ENCODE assay signal across 8 cellular contexts in genomic region chr18:2961828-2962227, GRCh38. TPM values are rescaled to one million over a fixed set of nuclear protein-coding genes. Genes with fewer than 3 reads are reported as not detected.
DNase-seq lines count a peak whose midpoint lies in the region; ATAC-seq and TF ChIP-seq lines count a peak whose summit lies in the region.

No MANE protein-coding gene starts in this region.

- peak overlapping the region; percentile 17 for H3K4me3 ChIP-seq in thoracic aorta

- WGBS in H9 (ENCODE audit: extremely low coverage, insufficient read length, low lambda C conversion rate), result no CpG with 5 or more reads among the region's 5 CpGs

- ATAC-seq in thoracic aorta (ENCODE audit: insufficient number of reproducible peaks, low FRiP score, low read depth), result no peak

- TF ChIP-seq CTCF in thoracic aorta (IDR thresholded peaks at IDR 0.05) (no peak), H9 (conservative IDR thresholded peaks at IDR 0.05) (no peak)

- H3K14ac ChIP-seq in H9 (ENCODE audit: insufficient read depth, low read length), result no peak overlapping the region

- no peak overlapping the region for H4K91ac ChIP-seq in H9 (ENCODE audit: insufficient read length, low read depth, low read length)

- no peak overlapping the region for H3K9ac ChIP-seq in H9 (ENCODE audit: extremely low read depth, insufficient read length, low read length)

- H3K23ac ChIP-seq in H9 (ENCODE audit: insufficient read length, low read depth, low read length), result no peak overlapping the region

- no peak overlapping the region for H2BK120ac ChIP-seq in H9 (ENCODE audit: low read depth, low read length, poor library complexity, severe bottlenecking)

- H2AK5ac ChIP-seq in H9 (ENCODE audit: insufficient read length, low read length), result no peak overlapping the region

- H3K4me3 Mint-ChIP-seq in activated CD4-positive, alpha-beta T cell treated with anti-CD3 and anti-CD28 coated beads, Interleukin-2, amount 10 ng/mL, durations not matched to agents 24 days and 14 days, result peak overlapping the region; percentile 82
- peak overlapping the region; percentile 81 for H3K4me3 Mint-ChIP-seq in activated T-helper 1 cell treated with anti-CD3 and anti-CD28 coated beads, Interleukin-12 subunit alpha, Interleukin-12 subunit beta, Interleukin-2, Interleukin-4 antibody, amounts not matched to agents 30 ng/mL and 10 ng/mL and 1 ng/mL, durations not matched to agents 14 hours and 24 hours and 36 hours
- H3K4me3 Mint-ChIP-seq in H9, result no peak overlapping the region

- peaks cover 43% of the 10 kb centered on the region for H3K36me3 Mint-ChIP-seq in activated CD4-positive, alpha-beta T cell treated with anti-CD3 and anti-CD28 coated beads, Interleukin-2, amount 10 ng/mL, durations not matched to agents 24 days and 14 days (ENCODE audit: low read depth)
- H3K36me3 Mint-ChIP-seq in activated T-helper 1 cell treated with anti-CD3 and anti-CD28 coated beads, Interleukin-12 subunit alpha, Interleukin-12 subunit beta, Interleukin-2, Interleukin-4 antibody, amounts not matched to agents 30 ng/mL and 10 ng/mL and 1 ng/mL, durations not matched to agents 14 hours and 24 hours and 36 hours (ENCODE audit: low read depth), result peaks cover 28% of the 10 kb centered on the region
- H3K36me3 Mint-ChIP-seq in H9 (ENCODE audit: insufficient read depth in 1 of 3, low read depth in 3 of 3), result peaks cover 0 to 9% (median 3%) of the 10 kb centered on the region in 3 experiments; a peak in 2 of 7 replicates

- no peak overlapping the region for H4K8ac ChIP-seq in H9 (replicated peaks; ENCODE audit: insufficient read length, low read depth, low read length)

- H3K4me1 ChIP-seq in thoracic aorta (ENCODE audit: control insufficient read depth in 1 of 2, low read depth in 2 of 2) (peaks cover 36 to 65% of the 10 kb centered on the region in 2 donors), H9 (ENCODE audit: insufficient read depth, low read length) (no peaks in the 10 kb centered on the region)

- H3K18ac ChIP-seq in H9 (ENCODE audit: insufficient read length, low read depth, low read length), result no peak overlapping the region

- no peak overlapping the region for H3K56ac ChIP-seq in H9 (ENCODE audit: insufficient read length, low read depth, low read length)

- intact Hi-C loops in activated CD4-positive, alpha-beta T cell treated with anti-CD3 and anti-CD28 coated beads, Interleukin-2, amount 10 ng/mL, durations not matched to agents 24 days and 14 days (cut with micrococcal nuclease), result loop anchor here (1.0 to 5.0 kb wide), 4 partner anchors 36 to 487 kb away; partner anchors contain the start of gene SMCHD1
- intact Hi-C loops in activated T-helper 1 cell treated with anti-CD3 and anti-CD28 coated beads, Interleukin-12 subunit alpha, Interleukin-12 subunit beta, Interleukin-2, Interleukin-4 antibody, amounts not matched to agents 30 ng/mL and 10 ng/mL and 1 ng/mL, durations not matched to agents 14 hours and 24 hours and 36 hours (cut with micrococcal nuclease), result loop anchor here (1.0 to 2.0 kb wide), 4 partner anchors 10 to 487 kb away; partner anchors contain the start of gene SMCHD1

- H3K79me1 ChIP-seq in H9 (ENCODE audit: insufficient read depth, low read depth, low read length, poor library complexity, severe bottlenecking), result no peaks in the 10 kb centered on the region

- peak overlapping the region; percentile 99 for H3K27ac Mint-ChIP-seq in activated CD4-positive, alpha-beta T cell treated with anti-CD3 and anti-CD28 coated beads, Interleukin-2, amount 10 ng/mL, durations not matched to agents 24 days and 14 days
- H3K27ac Mint-ChIP-seq in activated T-helper 1 cell treated with anti-CD3 and anti-CD28 coated beads, Interleukin-12 subunit alpha, Interleukin-12 subunit beta, Interleukin-2, Interleukin-4 antibody, amounts not matched to agents 30 ng/mL and 10 ng/mL and 1 ng/mL, durations not matched to agents 14 hours and 24 hours and 36 hours, result peak overlapping the region; percentile 99
- peak overlapping the region in 1 of 3 experiments; percentile 67; a peak in 2 of 7 replicates for H3K27ac Mint-ChIP-seq in H9

- no peak overlapping the region for H2BK12ac ChIP-seq in H9 (ENCODE audit: insufficient read length, low read depth, low read length)

- H2BK15ac ChIP-seq in H9 (ENCODE audit: low read depth, low read length), result no peak overlapping the region

- H2AFZ ChIP-seq in H9 (ENCODE audit: low read length), result no peak overlapping the region

- H3K27me3 ChIP-seq in layer of hippocampus (ENCODE audit: control insufficient read depth, insufficient read depth, low read length), result no peaks in the 10 kb centered on the region
- H3K27me3 ChIP-seq in thoracic aorta (replicated peaks; ENCODE audit: insufficient read depth), result no peaks in the 10 kb centered on the region
- no peaks in the 10 kb centered on the region for H3K27me3 ChIP-seq in H9 (ENCODE audit: insufficient read depth, low read length)

- no peak overlapping the region for H3K4ac ChIP-seq in H9 (ENCODE audit: low read depth, low read length)

- no peaks in the 10 kb centered on the region for H3K36me3 ChIP-seq in thoracic aorta

- no peaks in the 10 kb centered on the region for H3K9me3 ChIP-seq in thoracic aorta
- no peaks in the 10 kb centered on the region for H3K9me3 ChIP-seq in H9 (ENCODE audit: control insufficient read depth, low read depth, low read length)

- H4K5ac ChIP-seq in H9 (ENCODE audit: insufficient read length, low read depth, low read length), result no peak overlapping the region

- no peak overlapping the region for H2BK5ac ChIP-seq in H9 (ENCODE audit: insufficient read length, low read length)

- H3K27ac ChIP-seq in layer of hippocampus (ENCODE audit: low read depth, low read length) (peak overlapping the region; percentile 18), thoracic aorta (peak overlapping the region; percentile 71 to 79), H9 (ENCODE audit: insufficient read length, low read depth, low read length) (no peak overlapping the region)

- DNase-seq in activated CD4-positive, alpha-beta T cell treated with anti-CD3 and anti-CD28 coated beads, Interleukin-2, amount 10 ng/mL, durations not matched to agents 24 days and 14 days, result peak; percentile 81
- DNase-seq in activated CD4-positive, alpha-beta T cell treated with anti-CD3 and anti-CD28 coated beads, Interleukin-2, amount 50 U/mL, for 4 hours, result no peak
- no peak for DNase-seq in activated T-helper 1 cell treated with anti-CD3 and anti-CD28 coated beads, Interleukin-12 subunit alpha, Interleukin-12 subunit beta, Interleukin-2, Interleukin-4 antibody, amounts not matched to agents 30 ng/mL and 10 ng/mL and 1 ng/mL, durations not matched to agents 14 hours and 24 hours and 36 hours (ENCODE audit: low spot score)
- DNase-seq in thoracic aorta (ENCODE audit: low spot score) (no peak), H9 (no peak), T-helper 9 cell (no peak), putamen (ENCODE audit: low spot score) (no peak)

- peaks cover 71% of the 10 kb centered on the region for H3K4me1 Mint-ChIP-seq in activated CD4-positive, alpha-beta T cell treated with anti-CD3 and anti-CD28 coated beads, Interleukin-2, amount 10 ng/mL, durations not matched to agents 24 days and 14 days
- peaks cover 89% of the 10 kb centered on the region for H3K4me1 Mint-ChIP-seq in activated T-helper 1 cell treated with anti-CD3 and anti-CD28 coated beads, Interleukin-12 subunit alpha, Interleukin-12 subunit beta, Interleukin-2, Interleukin-4 antibody, amounts not matched to agents 30 ng/mL and 10 ng/mL and 1 ng/mL, durations not matched to agents 14 hours and 24 hours and 36 hours (ENCODE audit: low read depth)
- H3K4me1 Mint-ChIP-seq in H9, result peaks cover 2% of the 10 kb centered on the region in 2 experiments; a peak in 2 of 4 replicates

- H4K20me1 ChIP-seq in H9 (ENCODE audit: control insufficient read depth, insufficient read depth, insufficient read length), result no peaks in the 10 kb centered on the region

- H3K79me2 ChIP-seq in H9 (ENCODE audit: insufficient read depth, low read length), result no peaks in the 10 kb centered on the region

- H2BK20ac ChIP-seq in H9 (ENCODE audit: low read depth, low read length, poor library complexity, severe bottlenecking), result no peak overlapping the region

- no peaks in the 10 kb centered on the region for H3K27me3 Mint-ChIP-seq in activated CD4-positive, alpha-beta T cell treated with anti-CD3 and anti-CD28 coated beads, Interleukin-2, amount 10 ng/mL, durations not matched to agents 24 days and 14 days
- H3K27me3 Mint-ChIP-seq in activated T-helper 1 cell treated with anti-CD3 and anti-CD28 coated beads, Interleukin-12 subunit alpha, Interleukin-12 subunit beta, Interleukin-2, Interleukin-4 antibody, amounts not matched to agents 30 ng/mL and 10 ng/mL and 1 ng/mL, durations not matched to agents 14 hours and 24 hours and 36 hours (ENCODE audit: insufficient read depth), result no peaks in the 10 kb centered on the region
- H3K27me3 Mint-ChIP-seq in H9 (ENCODE audit: low read depth), result no peaks in the 10 kb centered on the region

- no peak overlapping the region for H3K4me2 ChIP-seq in H9 (ENCODE audit: insufficient read depth, insufficient read length, low read length)

- H3T11ph ChIP-seq in H9 (ENCODE audit: low read length), result no peak overlapping the region

- H3K23me2 ChIP-seq in H9 (ENCODE audit: insufficient read length, low read depth, low read length, poor library complexity, severe bottlenecking), result no peaks in the 10 kb centered on the region

- no peaks in the 10 kb centered on the region for H3K9me3 Mint-ChIP-seq in activated CD4-positive, alpha-beta T cell treated with anti-CD3 and anti-CD28 coated beads, Interleukin-2, amount 10 ng/mL, durations not matched to agents 24 days and 14 days
- H3K9me3 Mint-ChIP-seq in activated T-helper 1 cell treated with anti-CD3 and anti-CD28 coated beads, Interleukin-12 subunit alpha, Interleukin-12 subunit beta, Interleukin-2, Interleukin-4 antibody, amounts not matched to agents 30 ng/mL and 10 ng/mL and 1 ng/mL, durations not matched to agents 14 hours and 24 hours and 36 hours, result no peaks in the 10 kb centered on the region
- no peaks in the 10 kb centered on the region for H3K9me3 Mint-ChIP-seq in H9

RNA-seq across cellular contexts. Expression of gene LPIN2, which starts 51.1 kb away (rescaled TPM):
- total RNA-seq in activated CD4-positive, alpha-beta T cell treated with anti-CD3 and anti-CD28 coated beads, Interleukin-2, amount 10 ng/mL, durations not matched to agents 24 days and 14 days, result 111 and 118 TPM in 2 replicates
- 86.6 and 91.8 TPM in 2 replicates for total RNA-seq in activated T-helper 1 cell treated with anti-CD3 and anti-CD28 coated beads, Interleukin-12 subunit alpha, Interleukin-12 subunit beta, Interleukin-2, Interleukin-4 antibody, amounts not matched to agents 30 ng/mL and 10 ng/mL and 1 ng/mL, durations not matched to agents 14 hours and 24 hours and 36 hours
- total RNA-seq in thoracic aorta (10 to 100 TPM; 30.6 to 42.3 TPM), H9 (2021) (9.2 and 9.9 TPM in 2 replicates)

Comparison
In these comparisons a context has a peak if more than half of its experiments do, and no peak if none do; other contexts are left out.
1. H3K4me3 Mint-ChIP-seq: peak in activated CD4-positive, alpha-beta T cell treated with anti-CD3 and anti-CD28 coated beads, Interleukin-2, amount 10 ng/mL, durations not matched to agents 24 days and 14 days (single experiment) and activated T-helper 1 cell treated with anti-CD3 and anti-CD28 coated beads, Interleukin-12 subunit alpha, Interleukin-12 subunit beta, Interleukin-2, Interleukin-4 antibody, amounts not matched to agents 30 ng/mL and 10 ng/mL and 1 ng/mL, durations not matched to agents 14 hours and 24 hours and 36 hours (single experiment); none in H9 (0 of 2).